Comparison of ENCODE assay signal across 24 cellular contexts in genomic region chr11:17116121-17116520, GRCh38.
"Had no signal": no experiment of that assay in that cellular context is flagged by ENCODE, and none has a peak within 500 bp of the region (broad histone marks: within the 10 kb centered on the region; RNA-seq: fewer than 3 reads in every experiment).

No MANE protein-coding gene starts in this region.

- H3K4me3 Mint-ChIP-seq: activated CD4-positive, alpha-beta memory T cell treated with anti-CD3 and anti-CD28 coated beads, Interleukin-2, amount 10 ng/mL, durations not matched to agents 7 days and 5 days; activated CD4-positive, alpha-beta T cell treated with anti-CD3 and anti-CD28 coated beads for 36 hours; activated naive CD4-positive, alpha-beta T cell treated with anti-CD3 and anti-CD28 coated beads for 36 hours; activated naive CD8-positive, alpha-beta T cell; activated T-helper 17 cell treated with anti-CD3 and anti-CD28 coated beads, Interleukin-2, amount 50 U/mL, for 72 hours; T-helper 1 cell treated with Interleukin-12 subunit alpha and Interleukin-12 subunit beta and Interleukin-4 antibody, amounts not matched to agents 30 μg/mL and 1 μg/mL, for 36 hours had no signal

- H3K27me3 Mint-ChIP-seq: activated CD4-positive, alpha-beta memory T cell treated with anti-CD3 and anti-CD28 coated beads, Interleukin-2, amount 10 ng/mL, durations not matched to agents 7 days and 5 days; activated CD4-positive, alpha-beta T cell treated with anti-CD3 and anti-CD28 coated beads for 36 hours; activated naive CD8-positive, alpha-beta T cell; activated T-helper 17 cell treated with anti-CD3 and anti-CD28 coated beads, Interleukin-2, amount 50 U/mL, for 72 hours had no signal

- ATAC-seq: activated CD4-positive, alpha-beta T cell treated with anti-CD3 and anti-CD28 coated beads for 36 hours; activated T-helper 17 cell treated with anti-CD3 and anti-CD28 coated beads, Interleukin-2, amount 50 U/mL, for 72 hours had no signal

- H3K4me1 ChIP-seq: colonic mucosa had no signal

- H3K4me3 ChIP-seq: colonic mucosa, PC-9 had no signal

- H3K27ac ChIP-seq: colonic mucosa, PC-9, WERI-Rb-1 had no signal

- H3K27me3 ChIP-seq: colonic mucosa had no signal

- H2AFZ ChIP-seq: PC-9 had no signal

- H3K27ac Mint-ChIP-seq: activated CD4-positive, alpha-beta memory T cell treated with anti-CD3 and anti-CD28 coated beads, Interleukin-2, amount 10 ng/mL, durations not matched to agents 7 days and 5 days; activated CD4-positive, alpha-beta T cell treated with anti-CD3 and anti-CD28 coated beads for 36 hours; activated naive CD4-positive, alpha-beta T cell treated with anti-CD3 and anti-CD28 coated beads for 36 hours; activated naive CD8-positive, alpha-beta T cell; activated T-helper 17 cell treated with anti-CD3 and anti-CD28 coated beads, Interleukin-2, amount 50 U/mL, for 72 hours; T-helper 1 cell treated with Interleukin-12 subunit alpha and Interleukin-12 subunit beta and Interleukin-4 antibody, amounts not matched to agents 30 μg/mL and 1 μg/mL, for 36 hours had no signal

- DNase-seq: activated CD4-positive, alpha-beta memory T cell treated with anti-CD3 and anti-CD28 coated beads, Interleukin-2, amount 10 ng/mL, durations not matched to agents 7 days and 5 days; activated CD4-positive, alpha-beta T cell treated with anti-CD3 and anti-CD28 coated beads for 36 hours; activated CD4-positive, alpha-beta T cell treated with anti-CD3 and anti-CD28 coated beads, Interleukin-2, amount 50 U/mL, for 1 hour; activated gamma-delta T cell; activated naive CD4-positive, alpha-beta T cell treated with anti-CD3 and anti-CD28 coated beads for 36 hours; activated T-cell treated with anti-CD3 and anti-CD28 coated beads for 4 hours; activated T-cell treated with anti-CD3 and anti-CD28 coated beads, Interleukin-2, amount 50 U/mL, for 48 hours; amygdala; cerebellar nuclear complex; colonic mucosa; Kasumi-1; NCI-H1092 treated with DMSO at 0.1 percent for 48 hours; NCI-H1417 treated with DMSO at 0.1 percent for 48 hours; NCI-H1694; NCI-H2029; NCI-H2107; NCI-H510A treated with DMSO at 0.1 percent for 48 hours; NCI-H69; PC-9; SHP77 treated with DMSO at 0.1 percent for 48 hours; WERI-Rb-1 had no signal

- H3K4me2 ChIP-seq: PC-9 had no signal

- H3K36me3 ChIP-seq: colonic mucosa had no signal

- H3K9me3 Mint-ChIP-seq: activated CD4-positive, alpha-beta memory T cell treated with anti-CD3 and anti-CD28 coated beads, Interleukin-2, amount 10 ng/mL, durations not matched to agents 7 days and 5 days; activated naive CD4-positive, alpha-beta T cell treated with anti-CD3 and anti-CD28 coated beads for 36 hours; activated T-helper 17 cell treated with anti-CD3 and anti-CD28 coated beads, Interleukin-2, amount 50 U/mL, for 72 hours; T-helper 1 cell treated with Interleukin-12 subunit alpha and Interleukin-12 subunit beta and Interleukin-4 antibody, amounts not matched to agents 30 μg/mL and 1 μg/mL, for 36 hours had no signal

- H3K9me3 ChIP-seq: colonic mucosa had no signal

- H3K4me1 Mint-ChIP-seq: activated CD4-positive, alpha-beta T cell treated with anti-CD3 and anti-CD28 coated beads for 36 hours; activated T-helper 17 cell treated with anti-CD3 and anti-CD28 coated beads, Interleukin-2, amount 50 U/mL, for 72 hours had no signal
